In the genomic region with DNA sequence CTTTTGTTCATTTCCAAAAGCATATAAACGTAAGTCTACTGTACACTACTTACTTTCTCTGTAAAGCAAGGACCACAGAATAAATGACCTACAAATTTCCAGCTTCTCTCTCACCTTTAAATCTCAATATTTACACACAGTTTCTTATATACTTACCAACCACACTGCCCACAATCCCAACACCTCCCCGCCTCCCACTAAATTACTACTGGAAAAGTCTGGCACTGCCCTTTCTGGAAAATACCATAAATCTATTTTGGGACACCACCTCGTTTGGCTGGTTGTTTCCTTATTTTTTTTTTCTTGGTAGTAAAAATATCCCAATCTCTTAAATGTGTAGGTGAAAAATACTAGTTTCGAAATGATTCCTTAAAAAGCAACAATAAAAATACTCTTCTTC, we compare ENCODE assay signal across 14 cellular contexts.
"Had no signal": no experiment of that assay in that cellular context is flagged by ENCODE, and none has a peak within 500 bp of the region (broad histone marks: within the 10 kb centered on the region; RNA-seq: fewer than 3 reads in every experiment).

No MANE protein-coding gene starts in this region.

- H3K4me3 Mint-ChIP-seq: activated CD8-positive, alpha-beta memory T cell treated with anti-CD3 and anti-CD28 coated beads, Interleukin-2, amount 10 ng/mL, durations not matched to agents 7 days and 5 days; activated naive CD4-positive, alpha-beta T cell treated with anti-CD3 and anti-CD28 coated beads, Interleukin-2, amount 50 U/mL, for 24 hours; activated T-cell treated with anti-CD3 and anti-CD28 coated beads, Interleukin-2, amount 50 U/mL, for 24 hours; stimulated activated effector memory CD8-positive, alpha-beta T cell treated with anti-CD3 and anti-CD28 coated beads, Interleukin-12 subunit alpha, Interleukin-12 subunit beta, amount 100 ng/mL, for 72 hours had no signal

- ATAC-seq: activated CD8-positive, alpha-beta memory T cell treated with anti-CD3 and anti-CD28 coated beads, Interleukin-2, amount 10 ng/mL, durations not matched to agents 7 days and 5 days; stimulated activated effector memory CD8-positive, alpha-beta T cell treated with anti-CD3 and anti-CD28 coated beads, Interleukin-12 subunit alpha, Interleukin-12 subunit beta, amount 100 ng/mL, for 72 hours had no signal

- H3K9me3 ChIP-seq: breast epithelium, SK-N-SH had no signal

- H3K27ac Mint-ChIP-seq: activated CD8-positive, alpha-beta memory T cell treated with anti-CD3 and anti-CD28 coated beads, Interleukin-2, amount 10 ng/mL, durations not matched to agents 7 days and 5 days; activated naive CD4-positive, alpha-beta T cell treated with anti-CD3 and anti-CD28 coated beads, Interleukin-2, amount 50 U/mL, for 24 hours; activated T-cell treated with anti-CD3 and anti-CD28 coated beads, Interleukin-2, amount 50 U/mL, for 24 hours; stimulated activated effector memory CD8-positive, alpha-beta T cell treated with anti-CD3 and anti-CD28 coated beads, Interleukin-12 subunit alpha, Interleukin-12 subunit beta, amount 100 ng/mL, for 72 hours had no signal

- H3K27me3 ChIP-seq: breast epithelium had no signal

- H3K36me3 ChIP-seq: breast epithelium had no signal

- H3K4me3 ChIP-seq: breast epithelium, smooth muscle cell had no signal

- H3K9me3 Mint-ChIP-seq: activated naive CD4-positive, alpha-beta T cell treated with anti-CD3 and anti-CD28 coated beads, Interleukin-2, amount 50 U/mL, for 24 hours; activated T-cell treated with anti-CD3 and anti-CD28 coated beads, Interleukin-2, amount 50 U/mL, for 24 hours; stimulated activated effector memory CD8-positive, alpha-beta T cell treated with anti-CD3 and anti-CD28 coated beads, Interleukin-12 subunit alpha, Interleukin-12 subunit beta, amount 100 ng/mL, for 72 hours had no signal

- H3K36me3 Mint-ChIP-seq: activated CD8-positive, alpha-beta memory T cell treated with anti-CD3 and anti-CD28 coated beads, Interleukin-2, amount 10 ng/mL, durations not matched to agents 7 days and 5 days; activated naive CD4-positive, alpha-beta T cell treated with anti-CD3 and anti-CD28 coated beads, Interleukin-2, amount 50 U/mL, for 24 hours; stimulated activated effector memory CD8-positive, alpha-beta T cell treated with anti-CD3 and anti-CD28 coated beads, Interleukin-12 subunit alpha, Interleukin-12 subunit beta, amount 100 ng/mL, for 72 hours had no signal

- H3K4me1 Mint-ChIP-seq: activated CD8-positive, alpha-beta memory T cell treated with anti-CD3 and anti-CD28 coated beads, Interleukin-2, amount 10 ng/mL, durations not matched to agents 7 days and 5 days; activated naive CD4-positive, alpha-beta T cell treated with anti-CD3 and anti-CD28 coated beads, Interleukin-2, amount 50 U/mL, for 24 hours; stimulated activated effector memory CD8-positive, alpha-beta T cell treated with anti-CD3 and anti-CD28 coated beads, Interleukin-12 subunit alpha, Interleukin-12 subunit beta, amount 100 ng/mL, for 72 hours had no signal

- DNase-seq: activated CD4-positive, alpha-beta T cell treated with anti-CD3 and anti-CD28 coated beads, Interleukin-2, amount 50 U/mL, for 4 hours; activated CD4-positive, CD25-positive, alpha-beta regulatory T cell; activated CD8-positive, alpha-beta memory T cell treated with anti-CD3 and anti-CD28 coated beads, Interleukin-2, amount 10 ng/mL, durations not matched to agents 7 days and 5 days; activated effector memory CD4-positive, alpha-beta T cell treated with Interleukin-2 at 50 U/mL for 16 hours; activated T-cell treated with anti-CD3 and anti-CD28 coated beads, Interleukin-2, amount 50 U/mL, for 24 hours; amygdala; hypothalamus; posterior cingulate gyrus; SK-N-SH; substantia nigra had no signal

- H3K27me3 Mint-ChIP-seq: activated CD8-positive, alpha-beta memory T cell treated with anti-CD3 and anti-CD28 coated beads, Interleukin-2, amount 10 ng/mL, durations not matched to agents 7 days and 5 days; activated T-cell treated with anti-CD3 and anti-CD28 coated beads, Interleukin-2, amount 50 U/mL, for 24 hours had no signal
